In genomic region chrX:104929324-104929723, GRCh38 we compare ENCODE assay signal across 25 cellular contexts.
A peak's percentile ranks its signal among the peaks of the same experiment; 100 is the strongest.
DNase-seq lines count a peak whose midpoint lies in the region; ATAC-seq, FAIRE-seq and TF ChIP-seq lines count a peak whose summit lies in the region.
"Had no signal": no experiment of that assay in that cellular context is flagged by ENCODE, and none has a peak within 500 bp of the region (broad histone marks: within the 10 kb centered on the region; RNA-seq: fewer than 3 reads in every experiment).

No MANE protein-coding gene starts in this region.

- POLR2A ChIA-PET in MCF 10A (lab: Yijun Ruan, JAX) (no interaction called here), endothelial cell of umbilical vein (lab: Charles Lee) (no interaction called here)

- ATAC-seq in GM21737 (IDR thresholded peaks at IDR 0.05; ENCODE audit: unreplicated experiment) = no peak
- ATAC-seq: A549 had no signal

- H3K9me1 ChIP-seq in endothelial cell of umbilical vein (replicated peaks; ENCODE audit: control insufficient read depth, extremely low read depth, insufficient read depth, low read length) = no peaks in the 10 kb centered on the region

- peaks cover 11% of the 10 kb centered on the region for H3K27me3 ChIP-seq in mammary epithelial cell (ENCODE audit: insufficient read depth, low read length)
- no peaks in the 10 kb centered on the region for H3K27me3 ChIP-seq in endothelial cell of umbilical vein (ENCODE audit: control insufficient read depth in 2 of 2, insufficient read depth in 2 of 2, low read length in 2 of 2)
- H3K27me3 ChIP-seq: BE2C; BLaER1 treated with 17β-estradiol and CSF1 and Interleukin-3, amounts not matched to agents 10 nM and 100 nM had no signal

- H3K36me3 ChIP-seq in mammary epithelial cell (ENCODE audit: insufficient read depth, low read length) (no peaks in the 10 kb centered on the region), endothelial cell of umbilical vein (ENCODE audit: control insufficient read depth in 2 of 2, extremely low read depth in 1 of 2, insufficient read depth in 2 of 2, low read length in 2 of 2) (no peaks in the 10 kb centered on the region)
- H3K36me3 ChIP-seq: BE2C; BLaER1 treated with 17β-estradiol and CSF1 and Interleukin-3, amounts not matched to agents 10 nM and 100 nM had no signal

- H3K27ac Mint-ChIP-seq in MCF 10A (ENCODE audit: low read depth, unreplicated experiment) = no peak overlapping the region
- H3K27ac Mint-ChIP-seq: CD14-positive monocyte; CD4-positive, alpha-beta T cell; CD8-positive, alpha-beta memory T cell had no signal

- no peak overlapping the region for H3K9ac ChIP-seq in mammary epithelial cell (ENCODE audit: insufficient read depth, low read length)
- no peak overlapping the region for H3K9ac ChIP-seq in endothelial cell of umbilical vein (replicated peaks; ENCODE audit: extremely low read depth, insufficient read depth, low read length)
- H3K9ac ChIP-seq: BLaER1 treated with 17β-estradiol and CSF1 and Interleukin-3, amounts not matched to agents 10 nM and 100 nM; GM23248 had no signal

- TF ChIP-seq POLR2A in endothelial cell of umbilical vein (IDR thresholded peaks at IDR 0.05; ENCODE audit: low read depth, low read length) = no peak

- no peak overlapping the region for H3K4me3 Mint-ChIP-seq in MCF 10A (ENCODE audit: unreplicated experiment)
- H3K4me3 Mint-ChIP-seq: CD14-positive monocyte; CD4-positive, alpha-beta T cell; CD8-positive, alpha-beta memory T cell had no signal

- H3K4me2 ChIP-seq in mammary epithelial cell (ENCODE audit: insufficient read depth, low read depth, low read length) = no peak overlapping the region
- no peak overlapping the region for H3K4me2 ChIP-seq in endothelial cell of umbilical vein (ENCODE audit: insufficient read depth, low read length)
- H3K4me2 ChIP-seq: A549; BLaER1 treated with 17β-estradiol and CSF1 and Interleukin-3, amounts not matched to agents 10 nM and 100 nM had no signal

- H2AFZ ChIP-seq in mammary epithelial cell (ENCODE audit: low read depth, low read length) (no peak overlapping the region), endothelial cell of umbilical vein (ENCODE audit: low read depth, low read length) (no peak overlapping the region)
- H2AFZ ChIP-seq: GM23248 had no signal

- H3K36me3 Mint-ChIP-seq in MCF 10A (ENCODE audit: insufficient read depth, unreplicated experiment) = no peaks in the 10 kb centered on the region
- H3K36me3 Mint-ChIP-seq: CD14-positive monocyte; CD8-positive, alpha-beta memory T cell had no signal

- H4K20me1 ChIP-seq in mammary epithelial cell (ENCODE audit: insufficient read depth, low read length) (no peaks in the 10 kb centered on the region), endothelial cell of umbilical vein (replicated peaks; ENCODE audit: control insufficient read depth, extremely low read depth, insufficient read depth, low read length) (no peaks in the 10 kb centered on the region)
- H4K20me1 ChIP-seq: BLaER1 treated with 17β-estradiol and CSF1 and Interleukin-3, amounts not matched to agents 10 nM and 100 nM had no signal

- intact Hi-C loops in MCF 10A (cut with micrococcal nuclease) (loop anchor here (10.0 kb wide), 1 partner anchor 445 kb away; no protein-coding TSS in a partner anchor), mammary epithelial cell (cut with micrococcal nuclease) (loop anchor here (5.0 to 10.0 kb wide), 2 partner anchors 263 to 775 kb away; no protein-coding TSS in a partner anchor), endothelial cell of umbilical vein (cut with micrococcal nuclease) (no loop called here)

- in situ Hi-C loops in mammary epithelial cell (cut with MboI; ENCODE audit: low sequenced_read_pairs in 2 of 2) = loop anchor here in 1 of 2 donors (25.0 kb wide), 1 partner anchor 258 kb away; no protein-coding TSS in a partner anchor

- TF ChIP-seq CTCF in MCF 10A (IDR thresholded peaks at IDR 0.05; ENCODE audit: unreplicated experiment) = no peak
- no peak for TF ChIP-seq CTCF in mammary epithelial cell (conservative IDR thresholded peaks at IDR 0.05 in 1 of 2, IDR thresholded peaks at IDR 0.05 in 1 of 2; ENCODE audit: extremely low read depth in 1 of 2, insufficient read depth in 1 of 2, low read depth in 1 of 2, low read length in 2 of 2)
- no peak for TF ChIP-seq CTCF in endothelial cell of umbilical vein (IDR thresholded peaks at IDR 0.05; ENCODE audit: extremely low read depth in 1 of 2, insufficient read depth in 1 of 2, low read depth in 1 of 2, low read length in 2 of 2)

- WGBS in mammary epithelial cell (ENCODE audit: low coverage, missing lambda C conversion rate) = 69% methylated on average over 2 of the region's 2 CpGs

- H3K9me3 ChIP-seq in mammary epithelial cell (replicated peaks; ENCODE audit: insufficient read depth, low read length) (no peaks in the 10 kb centered on the region), endothelial cell of umbilical vein (replicated peaks; ENCODE audit: control insufficient read depth, insufficient read depth, low read length) (no peaks in the 10 kb centered on the region)
- H3K9me3 ChIP-seq: A549; BE2C; BLaER1 treated with 17β-estradiol and CSF1 and Interleukin-3, amounts not matched to agents 10 nM and 100 nM had no signal

- dilution Hi-C loops in mammary epithelial cell (cut with HindIII; ENCODE audit: low sequenced_read_pairs) (no loop called here), endothelial cell of umbilical vein (cut with MboI; ENCODE audit: extremely low pct_ligation_motif_present, low sequenced_read_pairs) (no loop called here)

- H3K79me2 ChIP-seq in mammary epithelial cell (ENCODE audit: insufficient read depth, low read length) = no peaks in the 10 kb centered on the region
- no peaks in the 10 kb centered on the region for H3K79me2 ChIP-seq in endothelial cell of umbilical vein (ENCODE audit: control insufficient read depth, insufficient read depth, low read length)

- H3K4me3 ChIP-seq in mammary epithelial cell (replicated peaks in 1 of 3; ENCODE audit: insufficient read depth in 1 of 3, low read depth in 2 of 3, low read length in 3 of 3) (no peak overlapping the region), endothelial cell of umbilical vein (replicated peaks in 1 of 3; ENCODE audit: insufficient read depth in 1 of 3, low read depth in 1 of 3, low read length in 3 of 3) (no peak overlapping the region)
- H3K4me3 ChIP-seq: A549; BLaER1 treated with 17β-estradiol and CSF1 and Interleukin-3, amounts not matched to agents 10 nM and 100 nM; GM23248 had no signal

- H3K27ac ChIP-seq in mammary epithelial cell (ENCODE audit: insufficient read depth, low read depth, low read length) (no peak overlapping the region), endothelial cell of umbilical vein (ENCODE audit: insufficient read depth, low read depth, low read length) (no peak overlapping the region)
- H3K27ac ChIP-seq: A549; BLaER1 treated with 17β-estradiol and CSF1 and Interleukin-3, amounts not matched to agents 10 nM and 100 nM; GM23248 had no signal

- H3K9me3 Mint-ChIP-seq in MCF 10A (ENCODE audit: unreplicated experiment) = no peaks in the 10 kb centered on the region
- H3K9me3 Mint-ChIP-seq: CD14-positive monocyte; CD4-positive, alpha-beta T cell; CD8-positive, alpha-beta memory T cell had no signal

- peak; percentile 21 for FAIRE-seq in endothelial cell of umbilical vein (lab: Jason Lieb, UNC)
- FAIRE-seq: A549, D721Med, G401.6, GM12892, H1 had no signal

- CTCF ChIA-PET in MCF 10A (lab: Yijun Ruan, JAX) = interaction anchor here (0.8 to 1.3 kb wide), 2 partner anchors 98 to 262 kb away, joined by 4 to 5 read pairs; no protein-coding TSS in a partner anchor
- CTCF ChIA-PET in mammary epithelial cell (lab: Charles Lee; ENCODE audit: low non-redundant PET) = interaction anchor here (0.5 kb wide), 1 partner anchor 444 kb away, joined by 9 read pairs; no protein-coding TSS in a partner anchor
- CTCF ChIA-PET in endothelial cell of umbilical vein (lab: Charles Lee) = no interaction called here

- H3K4me1 Mint-ChIP-seq in MCF 10A (ENCODE audit: insufficient read depth, unreplicated experiment) = no peaks in the 10 kb centered on the region
- H3K4me1 Mint-ChIP-seq: CD14-positive monocyte; CD8-positive, alpha-beta memory T cell had no signal

- BruUV-seq in MCF 10A (replicated peaks; lab: Mats Ljungman, UMichigan) (no TSS peak), mammary epithelial cell (replicated peaks; lab: Mats Ljungman, UMichigan) (no TSS peak), endothelial cell of umbilical vein (replicated peaks; lab: Mats Ljungman, UMichigan) (no TSS peak)

- H3K27me3 Mint-ChIP-seq in MCF 10A (ENCODE audit: insufficient read depth, unreplicated experiment) = peaks cover 83% of the 10 kb centered on the region
- H3K27me3 Mint-ChIP-seq: CD4-positive, alpha-beta T cell had no signal

- no peaks in the 10 kb centered on the region for H3K4me1 ChIP-seq in mammary epithelial cell (ENCODE audit: insufficient read depth, low read length)
- no peaks in the 10 kb centered on the region for H3K4me1 ChIP-seq in endothelial cell of umbilical vein (ENCODE audit: control insufficient read depth, extremely low read depth, insufficient read depth, low read length)
- H3K4me1 ChIP-seq: A549; BE2C; BLaER1 treated with 17β-estradiol and CSF1 and Interleukin-3, amounts not matched to agents 10 nM and 100 nM had no signal

- peak; percentile 0 for DNase-seq in NCI-H1092 treated with DMSO at 0.1 percent for 48 hours (lab: John Stamatoyannopoulos, UW)
- DNase-seq in NCI-H1092 (lab: John Stamatoyannopoulos, UW) = no peak
- DNase-seq in MCF 10A (ENCODE audit: unreplicated experiment) = peak; percentile 6
- no peak for DNase-seq in mammary epithelial cell
- DNase-seq in endothelial cell of umbilical vein (ENCODE audit: low read depth, low spot score) = no peak
- no peak for DNase-seq in NCI-H82 treated with DMSO at 0.1 percent for 48 hours (lab: John Stamatoyannopoulos, UW; ENCODE audit: unreplicated experiment)
- DNase-seq: 8988T; ACHN; AML-193; BE2C; CD4-positive, alpha-beta T cell; CD8-positive, alpha-beta memory T cell; DMS 273 treated with DMSO at 0.1 percent for 48 hours; DND-41; GM23248; H7; HCEC 1CT had no signal

TF ChIP-seq in endothelial cell of umbilical vein, 7 proteins besides CTCF, POLR2A, EP300 and RAD21:
- TF ChIP-seq FOS (IDR thresholded peaks at IDR 0.05; ENCODE audit: borderline replicate concordance, insufficient read depth, low read length) = no peak
- TF ChIP-seq POLR2AphosphoS5 (IDR thresholded peaks at IDR 0.05; ENCODE audit: insufficient read depth, low read depth, low read length) = no peak
- TF ChIP-seq EZH2 (IDR thresholded peaks at IDR 0.05; ENCODE audit: borderline replicate concordance, low read depth, low read length, severe bottlenecking) = no peak

Comparison
In these comparisons a context has a peak if more than half of its experiments do, and no peak if none do; other contexts are left out.
1. DNase-seq: peak in NCI-H1092 treated with DMSO at 0.1 percent for 48 hours (single experiment) and MCF 10A (single experiment); none in NCI-H1092 (single experiment), mammary epithelial cell (single experiment), endothelial cell of umbilical vein (single experiment) and NCI-H82 treated with DMSO at 0.1 percent for 48 hours (single experiment).